In genomic region chr5:42948961-42949347, GRCh38 we compare ENCODE assay signal across 9 cellular contexts.
A peak's percentile ranks its signal among the peaks of the same experiment; 100 is the strongest.
DNase-seq lines count a peak whose midpoint lies in the region; ATAC-seq, FAIRE-seq and TF ChIP-seq lines count a peak whose summit lies in the region.
"Had no signal": no experiment of that assay in that cellular context is flagged by ENCODE, and none has a peak within 500 bp of the region (broad histone marks: within the 10 kb centered on the region; RNA-seq: fewer than 3 reads in every experiment).

No MANE protein-coding gene starts in this region.

- H3K36me3 ChIP-seq in A673 (ENCODE audit: insufficient read depth, low read length, poor library complexity, severe bottlenecking) (no peaks in the 10 kb centered on the region), kidney (ENCODE audit: control insufficient read depth in 1 of 2, insufficient read depth in 2 of 2, low read length in 2 of 2) (no peaks in the 10 kb centered on the region)

- ATAC-seq in GM19463 (IDR thresholded peaks at IDR 0.05; ENCODE audit: unreplicated experiment): peak; percentile 0
- ATAC-seq in GM21619 (IDR thresholded peaks at IDR 0.05; ENCODE audit: unreplicated experiment): no peak

- H3K27me3 Mint-ChIP-seq in activated CD4-positive, alpha-beta T cell treated with anti-CD3 and anti-CD28 coated beads, Interleukin-2, amount 10 ng/mL, durations not matched to agents 24 days and 14 days: peaks cover 13% of the 10 kb centered on the region

- FAIRE-seq in kidney (lab: Jason Lieb, UNC) (no peak), urothelium cell line (lab: Jason Lieb, UNC) (no peak)
- FAIRE-seq: G401.6 had no signal

- peaks cover 3% of the 10 kb centered on the region for H3K36me3 Mint-ChIP-seq in activated CD4-positive, alpha-beta T cell treated with anti-CD3 and anti-CD28 coated beads, Interleukin-2, amount 10 ng/mL, durations not matched to agents 24 days and 14 days (ENCODE audit: low read depth)

- H3K27ac ChIP-seq in A673 (ENCODE audit: low read depth, low read length, poor library complexity, severe bottlenecking) (peak overlapping the region; percentile 96), kidney (ENCODE audit: low read depth in 2 of 2, low read length in 2 of 2) (no peak overlapping the region)

- no TSS peak for BruUV-seq in A673 (replicated peaks; lab: Mats Ljungman, UMichigan)

- intact Hi-C loops in A673 (cut with micrococcal nuclease; ENCODE audit: unreplicated experiment): loop anchor here (1.0 to 2.0 kb wide), 2 partner anchors 34 to 46 kb away; no protein-coding TSS in a partner anchor
- intact Hi-C loops in activated CD4-positive, alpha-beta T cell treated with anti-CD3 and anti-CD28 coated beads, Interleukin-2, amount 10 ng/mL, durations not matched to agents 24 days and 14 days (cut with micrococcal nuclease): loop anchor here (1.0 kb wide), 2 partner anchors 71 to 244 kb away; no protein-coding TSS in a partner anchor
- intact Hi-C loops in kidney (cut with DNase I): no loop called here

- CTCF ChIA-PET in A673 (lab: Charles Lee): interaction anchor here (1.7 to 2.0 kb wide), 2 partner anchors 40 to 116 kb away, joined by 3 to 7 read pairs; no protein-coding TSS in a partner anchor

- H3K4me3 Mint-ChIP-seq in activated CD4-positive, alpha-beta T cell treated with anti-CD3 and anti-CD28 coated beads, Interleukin-2, amount 10 ng/mL, durations not matched to agents 24 days and 14 days: peak overlapping the region; percentile 95

- POLR2A ChIA-PET in A673 (lab: Charles Lee; ENCODE audit: low non-redundant PET): no interaction called here

- peak overlapping the region in 1 of 2 donors; percentile 16 for H3K9ac ChIP-seq in kidney (ENCODE audit: low read length in 2 of 2)

- H3K4me3 ChIP-seq in A673 (ENCODE audit: low read depth, low read length, poor library complexity, severe bottlenecking): peak overlapping the region; percentile 49
- peak overlapping the region; percentile 41 to 54 for H3K4me3 ChIP-seq in kidney (ENCODE audit: low read length in 2 of 2)

- H3K9me3 ChIP-seq in A673 (ENCODE audit: low read depth, low read length, poor library complexity, severe bottlenecking) (peaks cover 17% of the 10 kb centered on the region), kidney (ENCODE audit: control insufficient read depth in 1 of 2, low read length in 2 of 2) (peaks cover 0 to 4% of the 10 kb centered on the region in 2 donors)

- peak overlapping the region; percentile 90 for H3K27ac Mint-ChIP-seq in activated CD4-positive, alpha-beta T cell treated with anti-CD3 and anti-CD28 coated beads, Interleukin-2, amount 10 ng/mL, durations not matched to agents 24 days and 14 days

- peaks cover 6% of the 10 kb centered on the region for H3K9me3 Mint-ChIP-seq in activated CD4-positive, alpha-beta T cell treated with anti-CD3 and anti-CD28 coated beads, Interleukin-2, amount 10 ng/mL, durations not matched to agents 24 days and 14 days

- H3K4me1 ChIP-seq in A673 (ENCODE audit: insufficient read depth, low read length, poor library complexity, severe bottlenecking): peaks cover 17% of the 10 kb centered on the region
- H3K4me1 ChIP-seq in kidney (ENCODE audit: control insufficient read depth in 1 of 2, insufficient read depth in 1 of 2, low read depth in 1 of 2, low read length in 2 of 2): peaks cover 0 to 7% of the 10 kb centered on the region in 2 donors

- TF ChIP-seq CTCF in A673 (conservative IDR thresholded peaks at IDR 0.05; ENCODE audit: low read depth, low read length) (no peak), kidney (IDR thresholded peaks at IDR 0.05; ENCODE audit: borderline replicate concordance, extremely low read depth, insufficient read depth) (no peak)

- no peaks in the 10 kb centered on the region for H3K27me3 ChIP-seq in A673 (replicated peaks; ENCODE audit: insufficient read depth, low read depth, low read length, poor library complexity)

- no peak for DNase-seq in A673 (ENCODE audit: low spot score)
- no peak for DNase-seq in activated CD4-positive, alpha-beta T cell treated with anti-CD3 and anti-CD28 coated beads, Interleukin-2, amount 10 ng/mL, durations not matched to agents 24 days and 14 days
- DNase-seq in kidney: no peak
- no peak for DNase-seq in cortex of kidney (lab: John Stamatoyannopoulos, UW)
- no peak for DNase-seq in urothelium cell line (ENCODE audit: low spot score)
- no peak for DNase-seq in SKM-1 (lab: John Stamatoyannopoulos, UW; ENCODE audit: unreplicated experiment)

- peaks cover 40% of the 10 kb centered on the region for H3K4me1 Mint-ChIP-seq in activated CD4-positive, alpha-beta T cell treated with anti-CD3 and anti-CD28 coated beads, Interleukin-2, amount 10 ng/mL, durations not matched to agents 24 days and 14 days
